14 cellular contexts compared by ENCODE assay signal in genomic region chr22:20931126-20931654, GRCh38. TPM values are rescaled to one million over a fixed set of nuclear protein-coding genes. Genes with fewer than 3 reads are reported as not detected.
DNase-seq lines count a peak whose midpoint lies in the region; ATAC-seq and TF ChIP-seq lines count a peak whose summit lies in the region.
"Had no signal": no experiment of that assay in that cellular context is flagged by ENCODE, and none has a peak within 500 bp of the region (broad histone marks: within the 10 kb centered on the region; RNA-seq: fewer than 3 reads in every experiment).

No MANE protein-coding gene starts in this region.

- no peak for DNase-seq in CD4-positive, alpha-beta memory T cell
- no peak for DNase-seq in WTC11 (ENCODE audit: low spot score)
- DNase-seq in endodermal cell: peak; percentile 17
- no peak for DNase-seq in progenitor cell of endocrine pancreas (ENCODE audit: low spot score, unreplicated experiment)
- no peak for DNase-seq in activated naive CD4-positive, alpha-beta T cell treated with anti-CD3 and anti-CD28 coated beads, Interleukin-2, amount 50 U/mL, for 16 hours
- no peak for DNase-seq in stimulated activated effector memory CD8-positive, alpha-beta T cell treated with anti-CD3 and anti-CD28 coated beads, Interleukin-12 subunit alpha, Interleukin-12 subunit beta, amount 100 ng/mL, for 72 hours (ENCODE audit: low spot score in 2 of 2)
- DNase-seq in effector CD8-positive, alpha-beta T cell (lab: John Stamatoyannopoulos, UW): no peak
- DNase-seq: BE2C, DMS79, GM23248, H7 had no signal

- no peaks in the 10 kb centered on the region for H3K27me3 Mint-ChIP-seq in CD4-positive, alpha-beta memory T cell
- H3K27me3 Mint-ChIP-seq in WTC11 (ENCODE audit: low read depth): no peaks in the 10 kb centered on the region
- no peaks in the 10 kb centered on the region for H3K27me3 Mint-ChIP-seq in endodermal cell (ENCODE audit: insufficient read depth)
- H3K27me3 Mint-ChIP-seq in progenitor cell of endocrine pancreas: no peaks in the 10 kb centered on the region
- H3K27me3 Mint-ChIP-seq: IgD-negative memory B cell had no signal

- intact Hi-C loops in CD4-positive, alpha-beta memory T cell (cut with micrococcal nuclease): no loop called here

- CTCF ChIA-PET in CD4-positive, alpha-beta memory T cell (lab: Charles Lee; ENCODE audit: partially characterized antibody): interaction anchor here (1.4 kb wide), 1 partner anchor 14 kb away, joined by 4 read pairs; the partner anchor contains the start of gene CRKL
- CTCF ChIA-PET in WTC11 (lab: Charles Lee): interaction anchor here (1.7 kb wide), 1 partner anchor 46 kb away, joined by 6 read pairs; no protein-coding TSS in a partner anchor

- H3K27ac Mint-ChIP-seq in CD4-positive, alpha-beta memory T cell: peak overlapping the region in 4 of 7 donors; percentile 16 to 66 (median 39)
- H3K27ac Mint-ChIP-seq in WTC11: peak overlapping the region; percentile 72
- H3K27ac Mint-ChIP-seq in endodermal cell: no peak overlapping the region
- H3K27ac Mint-ChIP-seq in progenitor cell of endocrine pancreas: peak overlapping the region; percentile 24
- no peak overlapping the region for H3K27ac Mint-ChIP-seq in stimulated activated effector memory CD8-positive, alpha-beta T cell treated with anti-CD3 and anti-CD28 coated beads, Interleukin-12 subunit alpha, Interleukin-12 subunit beta, amount 100 ng/mL, for 72 hours
- H3K27ac Mint-ChIP-seq: IgD-negative memory B cell had no signal

- H3K4me1 ChIP-seq in CD4-positive, alpha-beta memory T cell (ENCODE audit: insufficient read depth, low read length): peaks cover 75% of the 10 kb centered on the region
- no peaks in the 10 kb centered on the region for H3K4me1 ChIP-seq in endodermal cell (ENCODE audit: control insufficient read depth, insufficient read depth, low read length)
- H3K4me1 ChIP-seq: BE2C had no signal

- ATAC-seq in WTC11: no peak
- ATAC-seq in stimulated activated effector memory CD8-positive, alpha-beta T cell treated with anti-CD3 and anti-CD28 coated beads, Interleukin-12 subunit alpha, Interleukin-12 subunit beta, amount 100 ng/mL, for 72 hours: no peak
- ATAC-seq: GM12878 had no signal

- H3K9ac ChIP-seq in endodermal cell (ENCODE audit: extremely low read depth, low read length, poor library complexity, severe bottlenecking): no peak overlapping the region
- H3K9ac ChIP-seq: GM23248 had no signal

- H3K27ac ChIP-seq in CD4-positive, alpha-beta memory T cell (ENCODE audit: low read depth, low read length): no peak overlapping the region
- H3K27ac ChIP-seq in endodermal cell (ENCODE audit: low read depth, low read length): no peak overlapping the region
- H3K27ac ChIP-seq: C4-2B, GM23248 had no signal

- no peaks in the 10 kb centered on the region for H3K9me3 Mint-ChIP-seq in CD4-positive, alpha-beta memory T cell
- H3K9me3 Mint-ChIP-seq in WTC11 (peaks cover 4% of the 10 kb centered on the region; the same call in 1 of the 2 replicates), endodermal cell (no peaks in the 10 kb centered on the region), progenitor cell of endocrine pancreas (ENCODE audit: low read depth) (no peaks in the 10 kb centered on the region)
- no peaks in the 10 kb centered on the region for H3K9me3 Mint-ChIP-seq in stimulated activated effector memory CD8-positive, alpha-beta T cell treated with anti-CD3 and anti-CD28 coated beads, Interleukin-12 subunit alpha, Interleukin-12 subunit beta, amount 100 ng/mL, for 72 hours
- H3K9me3 Mint-ChIP-seq: IgD-negative memory B cell had no signal

- peaks cover 24 to 37% of the 10 kb centered on the region in 2 donors for H3K36me3 Mint-ChIP-seq in CD4-positive, alpha-beta memory T cell
- H3K36me3 Mint-ChIP-seq in WTC11: peaks cover 35% of the 10 kb centered on the region
- H3K36me3 Mint-ChIP-seq in endodermal cell (ENCODE audit: low read depth): peaks cover 48% of the 10 kb centered on the region
- peaks cover 7% of the 10 kb centered on the region for H3K36me3 Mint-ChIP-seq in progenitor cell of endocrine pancreas (ENCODE audit: insufficient read depth)
- H3K36me3 Mint-ChIP-seq in stimulated activated effector memory CD8-positive, alpha-beta T cell treated with anti-CD3 and anti-CD28 coated beads, Interleukin-12 subunit alpha, Interleukin-12 subunit beta, amount 100 ng/mL, for 72 hours: peaks cover 78% of the 10 kb centered on the region

- no peak for TF ChIP-seq CTCF in WTC11 (IDR thresholded peaks at IDR 0.05)
- no peak for TF ChIP-seq CTCF in endodermal cell (conservative IDR thresholded peaks at IDR 0.05)
- no peak for TF ChIP-seq CTCF in progenitor cell of endocrine pancreas (IDR thresholded peaks at IDR 0.05; ENCODE audit: unreplicated experiment)

- H3K4me3 Mint-ChIP-seq in CD4-positive, alpha-beta memory T cell: no peak overlapping the region
- H3K4me3 Mint-ChIP-seq in WTC11 (no peak overlapping the region), endodermal cell (no peak overlapping the region), progenitor cell of endocrine pancreas (ENCODE audit: low read depth) (no peak overlapping the region)
- H3K4me3 Mint-ChIP-seq in stimulated activated effector memory CD8-positive, alpha-beta T cell treated with anti-CD3 and anti-CD28 coated beads, Interleukin-12 subunit alpha, Interleukin-12 subunit beta, amount 100 ng/mL, for 72 hours: no peak overlapping the region
- H3K4me3 Mint-ChIP-seq: IgD-negative memory B cell had no signal

- 60 to 94% methylated on average over 1 to 4 of the region's 4 CpGs for WGBS in endodermal cell (ENCODE audit: insufficient coverage in 1 of 2, insufficient read length in 1 of 2), 2 experiments

- H3K4me3 ChIP-seq in CD4-positive, alpha-beta memory T cell (ENCODE audit: low read length in 2 of 2): no peak overlapping the region
- H3K4me3 ChIP-seq in endodermal cell (ENCODE audit: low read length): no peak overlapping the region
- H3K4me3 ChIP-seq: GM12878, GM23248 had no signal

- H3K27me3 ChIP-seq in CD4-positive, alpha-beta memory T cell (ENCODE audit: insufficient read depth, low read length): no peaks in the 10 kb centered on the region
- H3K27me3 ChIP-seq in endodermal cell (ENCODE audit: control insufficient read depth, insufficient read depth, low read length, poor library complexity, severe bottlenecking): no peaks in the 10 kb centered on the region
- H3K27me3 ChIP-seq: BE2C had no signal

- POLR2A ChIA-PET in CD4-positive, alpha-beta memory T cell (lab: Charles Lee; ENCODE audit: partially characterized antibody): interaction anchor here (1.5 kb wide), 1 partner anchor 11 kb away, joined by 4 read pairs; no protein-coding TSS in a partner anchor
- POLR2A ChIA-PET in WTC11 (lab: Charles Lee): no interaction called here

- peaks cover 29 to 80% (median 56%) of the 10 kb centered on the region in 4 donors for H3K4me1 Mint-ChIP-seq in CD4-positive, alpha-beta memory T cell
- H3K4me1 Mint-ChIP-seq in WTC11: peaks cover 12% of the 10 kb centered on the region
- H3K4me1 Mint-ChIP-seq in endodermal cell: peaks cover 5% of the 10 kb centered on the region
- peaks cover 7% of the 10 kb centered on the region for H3K4me1 Mint-ChIP-seq in progenitor cell of endocrine pancreas (ENCODE audit: low read depth)
- peaks cover 63% of the 10 kb centered on the region for H3K4me1 Mint-ChIP-seq in stimulated activated effector memory CD8-positive, alpha-beta T cell treated with anti-CD3 and anti-CD28 coated beads, Interleukin-12 subunit alpha, Interleukin-12 subunit beta, amount 100 ng/mL, for 72 hours

- no peaks in the 10 kb centered on the region for H3K9me3 ChIP-seq in CD4-positive, alpha-beta memory T cell (ENCODE audit: control insufficient read depth in 1 of 2, low read length in 2 of 2)
- H3K9me3 ChIP-seq in endodermal cell (ENCODE audit: control insufficient read depth, low read length): no peaks in the 10 kb centered on the region
- H3K9me3 ChIP-seq: BE2C had no signal

- peaks cover 33% of the 10 kb centered on the region for H3K36me3 ChIP-seq in CD4-positive, alpha-beta memory T cell (ENCODE audit: insufficient read depth, low read length)
- peaks cover 49% of the 10 kb centered on the region for H3K36me3 ChIP-seq in endodermal cell (ENCODE audit: control insufficient read depth, insufficient read depth, low read length)

TF ChIP-seq in WTC11, 78 proteins besides CTCF, POLR2A, EP300 and RAD21 (continues in another document):
- TF ChIP-seq ZNF121 (CRISPR knock-in tag; IDR thresholded peaks at IDR 0.05) (no peak), NR3C1 (CRISPR knock-in tag; conservative IDR thresholded peaks at IDR 0.05; ENCODE audit: low read depth) (no peak), KAT7 (CRISPR knock-in tag; IDR thresholded peaks at IDR 0.05; ENCODE audit: borderline replicate concordance) (no peak), CBFB (CRISPR knock-in tag; IDR thresholded peaks at IDR 0.05; ENCODE audit: low read depth) (no peak), E2F5 (CRISPR knock-in tag; IDR thresholded peaks at IDR 0.05) (no peak), TCF7 (CRISPR knock-in tag; IDR thresholded peaks at IDR 0.05; ENCODE audit: low read depth) (no peak)

RNA-seq across cellular contexts. Expression of gene CRKL, which starts 14.0 kb away (rescaled TPM):
- 10 to 100 TPM; 85.1 to 86.5 TPM for total RNA-seq in CD4-positive, alpha-beta memory T cell
- polyA plus RNA-seq in CD4-positive, alpha-beta memory T cell: 10 to 100 TPM; 39.9 to 51.3 TPM
- total RNA-seq in WTC11 (2021) (113 to 115 TPM (median 114 TPM) in 3 replicates), endodermal cell (100 to 1,000 TPM in 1 of 2 donors, 10 to 100 TPM in 1; 89.5 to 104 TPM), progenitor cell of endocrine pancreas (81.4 and 86.3 TPM in 2 replicates)
- 50.0 TPM for polyA plus RNA-seq in endodermal cell (2013, experiment 1 of 2)
- 52.3 TPM for polyA plus RNA-seq in endodermal cell (2013, experiment 2 of 2)

RNA-seq across cellular contexts. Expression of gene AIFM3, which starts 35.9 kb away (rescaled TPM):
- total RNA-seq in CD4-positive, alpha-beta memory T cell: 1 to 10 TPM in 1 of 2 experiments, under 1 TPM in 1; 0.55 to 1.0 TPM
- polyA plus RNA-seq in CD4-positive, alpha-beta memory T cell: not detected
- total RNA-seq in WTC11 (2021): 2.6 to 3.4 TPM (median 2.8 TPM) in 3 replicates
- 1 to 10 TPM; 1.8 to 2.7 TPM for total RNA-seq in endodermal cell
- polyA plus RNA-seq in endodermal cell (2013, experiment 1 of 2): 0.43 TPM
- polyA plus RNA-seq in endodermal cell (2013, experiment 2 of 2): 0.70 TPM
- total RNA-seq in progenitor cell of endocrine pancreas: 1.8 and 2.3 TPM in 2 replicates
- polyA plus RNA-seq: GM23248 had no signal

RNA-seq across cellular contexts. Expression of gene LZTR1, which starts 50.9 kb away (rescaled TPM):
- total RNA-seq in CD4-positive, alpha-beta memory T cell: 100 to 1,000 TPM; 112 to 114 TPM
- 10 to 100 TPM in 1 of 2 donors, 1 to 10 TPM in 1; 5.5 to 18.1 TPM for polyA plus RNA-seq in CD4-positive, alpha-beta memory T cell
- total RNA-seq in WTC11 (2021) (38.3 to 44.5 TPM (median 40.1 TPM) in 3 replicates), endodermal cell (10 to 100 TPM; 56.5 to 73.2 TPM), progenitor cell of endocrine pancreas (91.6 and 93.8 TPM in 2 replicates)
- 38.3 TPM for polyA plus RNA-seq in endodermal cell (2013, experiment 1 of 2)
- polyA plus RNA-seq in endodermal cell (2013, experiment 2 of 2): 33.0 TPM

Comparison
In these comparisons a context has a peak if more than half of its experiments do, and no peak if none do; other contexts are left out.
1. H3K27ac Mint-ChIP-seq: peak in CD4-positive, alpha-beta memory T cell (4 of 7), WTC11 (single experiment) and progenitor cell of endocrine pancreas (single experiment); none in endodermal cell (single experiment) and stimulated activated effector memory CD8-positive, alpha-beta T cell treated with anti-CD3 and anti-CD28 coated beads, Interleukin-12 subunit alpha, Interleukin-12 subunit beta, amount 100 ng/mL, for 72 hours (single experiment).